In genomic region chr11:11332141-11332710, GRCh38 we compare ENCODE assay signal across 1 cellular context.
TF ChIP-seq lines count a peak whose summit lies in the region.

No MANE protein-coding gene starts in this region.

TF ChIP-seq in WTC11, 78 proteins besides CTCF, POLR2A, EP300 and RAD21 (continued from another document):
- no peak for TF ChIP-seq STAT6 (CRISPR knock-in tag; conservative IDR thresholded peaks at IDR 0.05; ENCODE audit: low read depth)
- TF ChIP-seq NFYB (CRISPR knock-in tag; conservative IDR thresholded peaks at IDR 0.05; ENCODE audit: low read depth), result no peak
